In genomic region chr15:90865702-90866101, GRCh38 we compare ENCODE assay signal across 1 cellular context.
TF ChIP-seq lines count a peak whose summit lies in the region.

No MANE protein-coding gene starts in this region.

TF ChIP-seq in WTC11, 78 proteins besides CTCF, POLR2A, EP300 and RAD21 (continued from another document):
- TF ChIP-seq ATF6 (CRISPR knock-in tag; IDR thresholded peaks at IDR 0.05) (no peak), EMX1 (CRISPR knock-in tag; IDR thresholded peaks at IDR 0.05) (no peak), ESRRA (CRISPR knock-in tag; IDR thresholded peaks at IDR 0.05; ENCODE audit: borderline replicate concordance) (no peak), HMGXB4 (CRISPR knock-in tag; IDR thresholded peaks at IDR 0.05) (no peak), RORB (CRISPR knock-in tag; IDR thresholded peaks at IDR 0.05) (no peak), SOX15 (CRISPR knock-in tag; IDR thresholded peaks at IDR 0.05) (no peak), MXD4 (CRISPR knock-in tag; IDR thresholded peaks at IDR 0.05; ENCODE audit: borderline replicate concordance) (no peak), ATF1 (CRISPR knock-in tag; IDR thresholded peaks at IDR 0.05) (no peak)
- TF ChIP-seq, protein P1, sequence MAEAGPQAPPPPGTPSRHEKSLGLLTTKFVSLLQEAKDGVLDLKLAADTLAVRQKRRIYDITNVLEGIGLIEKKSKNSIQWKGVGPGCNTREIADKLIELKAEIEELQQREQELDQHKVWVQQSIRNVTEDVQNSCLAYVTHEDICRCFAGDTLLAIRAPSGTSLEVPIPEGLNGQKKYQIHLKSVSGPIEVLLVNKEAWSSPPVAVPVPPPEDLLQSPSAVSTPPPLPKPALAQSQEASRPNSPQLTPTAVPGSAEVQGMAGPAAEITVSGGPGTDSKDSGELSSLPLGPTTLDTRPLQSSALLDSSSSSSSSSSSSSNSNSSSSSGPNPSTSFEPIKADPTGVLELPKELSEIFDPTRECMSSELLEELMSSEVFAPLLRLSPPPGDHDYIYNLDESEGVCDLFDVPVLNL (CRISPR knock-in tag; IDR thresholded peaks at IDR 0.05; ENCODE audit: borderline replicate concordance, low read depth): no peak
- TF ChIP-seq, protein P2, sequence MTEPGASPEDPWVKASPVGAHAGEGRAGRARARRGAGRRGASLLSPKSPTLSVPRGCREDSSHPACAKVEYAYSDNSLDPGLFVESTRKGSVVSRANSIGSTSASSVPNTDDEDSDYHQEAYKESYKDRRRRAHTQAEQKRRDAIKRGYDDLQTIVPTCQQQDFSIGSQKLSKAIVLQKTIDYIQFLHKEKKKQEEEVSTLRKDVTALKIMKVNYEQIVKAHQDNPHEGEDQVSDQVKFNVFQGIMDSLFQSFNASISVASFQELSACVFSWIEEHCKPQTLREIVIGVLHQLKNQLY (CRISPR knock-in tag; IDR thresholded peaks at IDR 0.05): no peak
- TF ChIP-seq, protein P3, sequence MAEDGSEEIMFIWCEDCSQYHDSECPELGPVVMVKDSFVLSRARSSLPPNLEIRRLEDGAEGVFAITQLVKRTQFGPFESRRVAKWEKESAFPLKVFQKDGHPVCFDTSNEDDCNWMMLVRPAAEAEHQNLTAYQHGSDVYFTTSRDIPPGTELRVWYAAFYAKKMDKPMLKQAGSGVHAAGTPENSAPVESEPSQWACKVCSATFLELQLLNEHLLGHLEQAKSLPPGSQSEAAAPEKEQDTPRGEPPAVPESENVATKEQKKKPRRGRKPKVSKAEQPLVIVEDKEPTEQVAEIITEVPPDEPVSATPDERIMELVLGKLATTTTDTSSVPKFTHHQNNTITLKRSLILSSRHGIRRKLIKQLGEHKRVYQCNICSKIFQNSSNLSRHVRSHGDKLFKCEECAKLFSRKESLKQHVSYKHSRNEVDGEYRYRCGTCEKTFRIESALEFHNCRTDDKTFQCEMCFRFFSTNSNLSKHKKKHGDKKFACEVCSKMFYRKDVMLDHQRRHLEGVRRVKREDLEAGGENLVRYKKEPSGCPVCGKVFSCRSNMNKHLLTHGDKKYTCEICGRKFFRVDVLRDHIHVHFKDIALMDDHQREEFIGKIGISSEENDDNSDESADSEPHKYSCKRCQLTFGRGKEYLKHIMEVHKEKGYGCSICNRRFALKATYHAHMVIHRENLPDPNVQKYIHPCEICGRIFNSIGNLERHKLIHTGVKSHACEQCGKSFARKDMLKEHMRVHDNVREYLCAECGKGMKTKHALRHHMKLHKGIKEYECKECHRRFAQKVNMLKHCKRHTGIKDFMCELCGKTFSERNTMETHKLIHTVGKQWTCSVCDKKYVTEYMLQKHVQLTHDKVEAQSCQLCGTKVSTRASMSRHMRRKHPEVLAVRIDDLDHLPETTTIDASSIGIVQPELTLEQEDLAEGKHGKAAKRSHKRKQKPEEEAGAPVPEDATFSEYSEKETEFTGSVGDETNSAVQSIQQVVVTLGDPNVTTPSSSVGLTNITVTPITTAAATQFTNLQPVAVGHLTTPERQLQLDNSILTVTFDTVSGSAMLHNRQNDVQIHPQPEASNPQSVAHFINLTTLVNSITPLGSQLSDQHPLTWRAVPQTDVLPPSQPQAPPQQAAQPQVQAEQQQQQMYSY (CRISPR knock-in tag; IDR thresholded peaks at IDR 0.05): no peak
- TF ChIP-seq, protein P4, sequence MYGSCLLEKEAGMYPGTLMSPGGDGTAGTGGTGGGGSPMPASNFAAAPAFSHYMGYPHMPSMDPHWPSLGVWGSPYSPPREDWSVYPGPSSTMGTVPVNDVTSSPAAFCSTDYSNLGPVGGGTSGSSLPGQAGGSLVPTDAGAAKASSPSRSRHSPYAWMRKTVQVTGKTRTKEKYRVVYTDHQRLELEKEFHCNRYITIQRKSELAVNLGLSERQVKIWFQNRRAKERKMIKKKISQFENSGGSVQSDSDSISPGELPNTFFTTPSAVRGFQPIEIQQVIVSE (CRISPR knock-in tag; IDR thresholded peaks at IDR 0.05; ENCODE audit: borderline replicate concordance): no peak
- TF ChIP-seq, protein P5, sequence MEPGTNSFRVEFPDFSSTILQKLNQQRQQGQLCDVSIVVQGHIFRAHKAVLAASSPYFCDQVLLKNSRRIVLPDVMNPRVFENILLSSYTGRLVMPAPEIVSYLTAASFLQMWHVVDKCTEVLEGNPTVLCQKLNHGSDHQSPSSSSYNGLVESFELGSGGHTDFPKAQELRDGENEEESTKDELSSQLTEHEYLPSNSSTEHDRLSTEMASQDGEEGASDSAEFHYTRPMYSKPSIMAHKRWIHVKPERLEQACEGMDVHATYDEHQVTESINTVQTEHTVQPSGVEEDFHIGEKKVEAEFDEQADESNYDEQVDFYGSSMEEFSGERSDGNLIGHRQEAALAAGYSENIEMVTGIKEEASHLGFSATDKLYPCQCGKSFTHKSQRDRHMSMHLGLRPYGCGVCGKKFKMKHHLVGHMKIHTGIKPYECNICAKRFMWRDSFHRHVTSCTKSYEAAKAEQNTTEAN (CRISPR knock-in tag; IDR thresholded peaks at IDR 0.05): no peak
